In the genomic region with DNA sequence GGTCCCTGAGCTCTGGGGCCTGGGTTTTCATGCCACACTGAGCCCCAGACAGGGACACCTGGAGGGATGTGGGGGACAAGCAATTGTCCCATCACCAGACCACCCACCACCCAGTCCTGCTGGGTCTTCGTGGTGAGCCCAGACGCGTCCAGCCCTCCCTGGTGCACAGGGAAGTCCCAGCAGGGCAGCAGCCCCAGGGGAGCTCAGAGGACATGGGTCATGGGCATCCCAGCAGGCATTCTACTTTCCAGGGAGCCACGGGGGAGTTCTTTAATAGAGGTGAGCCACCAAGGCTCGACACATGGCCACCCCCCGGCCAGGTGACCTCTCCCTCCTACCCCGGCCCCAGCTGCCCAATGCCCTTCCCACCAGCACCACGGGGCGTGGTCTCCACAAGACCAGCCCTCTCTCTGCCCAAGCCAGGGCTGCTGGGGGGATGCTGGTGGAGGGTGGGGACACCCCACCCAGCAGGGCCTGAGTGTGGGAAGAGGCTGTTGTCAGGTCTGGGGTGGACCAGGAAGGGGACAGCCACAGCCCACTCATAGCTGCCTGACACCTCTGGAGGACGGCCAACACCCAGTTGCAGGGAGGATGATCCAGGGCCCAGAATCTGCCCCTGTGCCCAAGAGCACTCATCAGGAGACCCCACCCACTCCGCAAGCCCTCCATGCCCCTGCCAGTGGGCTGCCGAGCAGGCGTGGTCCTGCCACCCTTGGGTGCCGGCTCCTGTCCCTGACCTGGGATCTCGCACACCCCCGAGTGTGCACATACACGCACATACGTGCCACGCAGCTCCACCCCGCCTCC, we compare ENCODE assay signal across 17 cellular contexts. TPM values are rescaled to one million over a fixed set of nuclear protein-coding genes. Genes with fewer than 3 reads are reported as not detected.
DNase-seq lines count a peak whose midpoint lies in the region; TF ChIP-seq lines count a peak whose summit lies in the region.
"Had no signal": no experiment of that assay in that cellular context is flagged by ENCODE, and none has a peak within 500 bp of the region (broad histone marks: within the 10 kb centered on the region; RNA-seq: fewer than 3 reads in every experiment).

No MANE protein-coding gene starts in this region.

- peaks cover 99% of the 10 kb centered on the region for H3K36me3 Mint-ChIP-seq in dendritic cell treated with granulocyte-macrophage colony-stimulating factor and Interleukin-4, amounts not matched to agents 40 ng/mL and 50 ng/mL, for 4 days (ENCODE audit: low read depth)
- peaks cover 8% of the 10 kb centered on the region for H3K36me3 Mint-ChIP-seq in activated T-helper 2 cell treated with anti-CD3 and anti-CD28 coated beads, Interferon-gamma antibody, Interleukin-2, Interleukin-4, amounts not matched to agents 10 μg/mL and 5 μg/mL and 100 μg/mL, durations not matched to agents 14 hours and 24 hours and 36 hours (ENCODE audit: low read depth)
- H3K36me3 Mint-ChIP-seq: IgD-negative memory B cell had no signal

- intact Hi-C loops in dendritic cell treated with granulocyte-macrophage colony-stimulating factor and Interleukin-4, amounts not matched to agents 40 ng/mL and 50 ng/mL, for 4 days (cut with micrococcal nuclease): no loop called here
- intact Hi-C loops in activated T-helper 2 cell treated with anti-CD3 and anti-CD28 coated beads, Interferon-gamma antibody, Interleukin-2, Interleukin-4, amounts not matched to agents 10 μg/mL and 5 μg/mL and 100 μg/mL, durations not matched to agents 14 hours and 24 hours and 36 hours (cut with micrococcal nuclease): no loop called here

- no peaks in the 10 kb centered on the region for H3K27me3 ChIP-seq in osteoblast (ENCODE audit: insufficient read depth, low read length)

- peak overlapping the region; percentile 13 for H3K27ac Mint-ChIP-seq in dendritic cell treated with granulocyte-macrophage colony-stimulating factor and Interleukin-4, amounts not matched to agents 40 ng/mL and 50 ng/mL, for 4 days
- no peak overlapping the region for H3K27ac Mint-ChIP-seq in activated T-helper 2 cell treated with anti-CD3 and anti-CD28 coated beads, Interferon-gamma antibody, Interleukin-2, Interleukin-4, amounts not matched to agents 10 μg/mL and 5 μg/mL and 100 μg/mL, durations not matched to agents 14 hours and 24 hours and 36 hours
- H3K27ac Mint-ChIP-seq: B cell; CD8-positive, alpha-beta memory T cell; GM23338; IgD-negative memory B cell had no signal

- H3K4me1 ChIP-seq in HEK293 (ENCODE audit: control insufficient read depth, insufficient read depth, low read length) (no peaks in the 10 kb centered on the region), osteoblast (ENCODE audit: insufficient read depth, low read length) (no peaks in the 10 kb centered on the region)
- H3K4me1 ChIP-seq: Caco-2 had no signal

- CTCF ChIA-PET in HEK293 (lab: Yijun Ruan, JAX): no interaction called here

- H3K36me3 ChIP-seq in HEK293 (ENCODE audit: control insufficient read depth in 2 of 2, insufficient read depth in 1 of 2, low read length in 2 of 2) (peaks cover 0 to 86% of the 10 kb centered on the region in 2 experiments; a peak in 1 of 3 replicates), osteoblast (ENCODE audit: insufficient read depth, low read length) (peaks cover 8% of the 10 kb centered on the region)

- H3K9me3 ChIP-seq in HEK293 (ENCODE audit: control insufficient read depth, insufficient read depth, low read depth, low read length): no peaks in the 10 kb centered on the region
- no peaks in the 10 kb centered on the region for H3K9me3 ChIP-seq in osteoblast (ENCODE audit: low read depth, low read length)
- H3K9me3 ChIP-seq: Caco-2 had no signal

- H3K27me3 Mint-ChIP-seq in dendritic cell treated with granulocyte-macrophage colony-stimulating factor and Interleukin-4, amounts not matched to agents 40 ng/mL and 50 ng/mL, for 4 days: no peaks in the 10 kb centered on the region
- no peaks in the 10 kb centered on the region for H3K27me3 Mint-ChIP-seq in activated T-helper 2 cell treated with anti-CD3 and anti-CD28 coated beads, Interferon-gamma antibody, Interleukin-2, Interleukin-4, amounts not matched to agents 10 μg/mL and 5 μg/mL and 100 μg/mL, durations not matched to agents 14 hours and 24 hours and 36 hours (ENCODE audit: low read depth)
- H3K27me3 Mint-ChIP-seq: B cell; CD8-positive, alpha-beta memory T cell; IgD-negative memory B cell had no signal

- H4K20me1 ChIP-seq in osteoblast (ENCODE audit: insufficient read depth, low read length): peaks cover 40% of the 10 kb centered on the region

- no peak for TF ChIP-seq CTCF in HEK293 (tag by site-specific recombination; IDR thresholded peaks at IDR 0.05)
- no peak for TF ChIP-seq CTCF in osteoblast (IDR thresholded peaks at IDR 0.05; ENCODE audit: extremely low read depth, low read depth, low read length)

- H3K4me3 ChIP-seq in HEK293 (ENCODE audit: low read depth, low read length) (no peak overlapping the region), osteoblast (ENCODE audit: insufficient read depth, low read length) (no peak overlapping the region)
- H3K4me3 ChIP-seq: GM23338 had no signal

- POLR2A ChIA-PET in HEK293 (lab: Yijun Ruan, JAX): interaction anchor here (1.0 to 1.1 kb wide), 2 partner anchors 13 to 29 kb away, joined by 3 to 4 read pairs; partner anchors contain the start of gene SIVA1

- no peaks in the 10 kb centered on the region for H3K9me3 Mint-ChIP-seq in dendritic cell treated with granulocyte-macrophage colony-stimulating factor and Interleukin-4, amounts not matched to agents 40 ng/mL and 50 ng/mL, for 4 days
- H3K9me3 Mint-ChIP-seq in activated T-helper 2 cell treated with anti-CD3 and anti-CD28 coated beads, Interferon-gamma antibody, Interleukin-2, Interleukin-4, amounts not matched to agents 10 μg/mL and 5 μg/mL and 100 μg/mL, durations not matched to agents 14 hours and 24 hours and 36 hours: no peaks in the 10 kb centered on the region
- H3K9me3 Mint-ChIP-seq: CD8-positive, alpha-beta memory T cell; GM23338; IgD-negative memory B cell had no signal

- H3K4me2 ChIP-seq in osteoblast (ENCODE audit: insufficient read depth, low read length): no peak overlapping the region
- H3K4me2 ChIP-seq: GM23338 had no signal

- peaks cover 37% of the 10 kb centered on the region for H3K79me2 ChIP-seq in osteoblast (ENCODE audit: insufficient read depth, low read length)

- peaks cover 46% of the 10 kb centered on the region for H3K4me1 Mint-ChIP-seq in dendritic cell treated with granulocyte-macrophage colony-stimulating factor and Interleukin-4, amounts not matched to agents 40 ng/mL and 50 ng/mL, for 4 days (ENCODE audit: low read depth)
- H3K4me1 Mint-ChIP-seq in activated T-helper 2 cell treated with anti-CD3 and anti-CD28 coated beads, Interferon-gamma antibody, Interleukin-2, Interleukin-4, amounts not matched to agents 10 μg/mL and 5 μg/mL and 100 μg/mL, durations not matched to agents 14 hours and 24 hours and 36 hours (ENCODE audit: low read depth): no peaks in the 10 kb centered on the region
- H3K4me1 Mint-ChIP-seq: B cell, GM23338 had no signal

- no peak overlapping the region for H2AFZ ChIP-seq in osteoblast (ENCODE audit: low read length)
- H2AFZ ChIP-seq: GM23338 had no signal

- H3K27ac ChIP-seq in HEK293 (ENCODE audit: extremely low read depth, low read depth, low read length) (no peak overlapping the region), osteoblast (ENCODE audit: low read depth, low read length) (no peak overlapping the region)
- H3K27ac ChIP-seq: C4-2B had no signal

- DNase-seq in 8988T: peak; percentile 24
- DNase-seq in osteoblast (ENCODE audit: insufficient read length, low spot score, missing footprints): peak; percentile 78
- no peak for DNase-seq in activated T-helper 2 cell treated with anti-CD3 and anti-CD28 coated beads, Interferon-gamma antibody, Interleukin-2, Interleukin-4, amounts not matched to agents 10 μg/mL and 5 μg/mL and 100 μg/mL, durations not matched to agents 14 hours and 24 hours and 36 hours (ENCODE audit: low spot score)
- no peak for DNase-seq in GM19238 (ENCODE audit: insufficient read length, low spot score)
- DNase-seq in activated naive CD4-positive, alpha-beta T cell (lab: John Stamatoyannopoulos, UW): no peak
- DNase-seq: Caco-2; CD8-positive, alpha-beta memory T cell; DND-41; GDM1; H7; KG1 had no signal

- no peak overlapping the region for H3K4me3 Mint-ChIP-seq in dendritic cell treated with granulocyte-macrophage colony-stimulating factor and Interleukin-4, amounts not matched to agents 40 ng/mL and 50 ng/mL, for 4 days
- no peak overlapping the region for H3K4me3 Mint-ChIP-seq in activated T-helper 2 cell treated with anti-CD3 and anti-CD28 coated beads, Interferon-gamma antibody, Interleukin-2, Interleukin-4, amounts not matched to agents 10 μg/mL and 5 μg/mL and 100 μg/mL, durations not matched to agents 14 hours and 24 hours and 36 hours (ENCODE audit: low read depth)
- H3K4me3 Mint-ChIP-seq: B cell; CD8-positive, alpha-beta memory T cell; GM23338; IgD-negative memory B cell had no signal

TF ChIP-seq in HEK293, 187 proteins besides CTCF, POLR2A, EP300 and RAD21 (continues in another document):
- TF ChIP-seq ZNF19 (tag by site-specific recombination; IDR thresholded peaks at IDR 0.05; ENCODE audit: low read depth) (no peak), ZSCAN4 (tag by site-specific recombination; IDR thresholded peaks at IDR 0.05) (no peak)

RNA-seq across cellular contexts. Expression of gene AKT1, which starts 14.1 kb away (rescaled TPM):
- 156 and 188 TPM in 2 replicates for total RNA-seq in osteoblast
- 145 TPM in 2 replicates for total RNA-seq in activated T-helper 2 cell treated with anti-CD3 and anti-CD28 coated beads, Interferon-gamma antibody, Interleukin-2, Interleukin-4, amounts not matched to agents 10 μg/mL and 5 μg/mL and 100 μg/mL, durations not matched to agents 14 hours and 24 hours and 36 hours

RNA-seq across cellular contexts. Expression of gene ZBTB42, which starts 19.4 kb away (rescaled TPM):
- 2.9 TPM in 2 replicates for total RNA-seq in osteoblast
- 5.2 and 5.4 TPM in 2 replicates for total RNA-seq in activated T-helper 2 cell treated with anti-CD3 and anti-CD28 coated beads, Interferon-gamma antibody, Interleukin-2, Interleukin-4, amounts not matched to agents 10 μg/mL and 5 μg/mL and 100 μg/mL, durations not matched to agents 14 hours and 24 hours and 36 hours

RNA-seq across cellular contexts. Expression of gene SIVA1, which starts 28.5 kb away (rescaled TPM):
- 57.2 and 62.2 TPM in 2 replicates for total RNA-seq in osteoblast
- total RNA-seq in activated T-helper 2 cell treated with anti-CD3 and anti-CD28 coated beads, Interferon-gamma antibody, Interleukin-2, Interleukin-4, amounts not matched to agents 10 μg/mL and 5 μg/mL and 100 μg/mL, durations not matched to agents 14 hours and 24 hours and 36 hours: 96.0 and 104 TPM in 2 replicates

RNA-seq across cellular contexts. Expression of gene ADSS1, which starts 57.4 kb away (rescaled TPM):
- total RNA-seq in osteoblast: 2.1 and 4.3 TPM in 2 replicates
- 1.1 and 2.4 TPM in 2 replicates for total RNA-seq in activated T-helper 2 cell treated with anti-CD3 and anti-CD28 coated beads, Interferon-gamma antibody, Interleukin-2, Interleukin-4, amounts not matched to agents 10 μg/mL and 5 μg/mL and 100 μg/mL, durations not matched to agents 14 hours and 24 hours and 36 hours

Comparison
In these comparisons a context has a peak if more than half of its experiments do, and no peak if none do; other contexts are left out.
1. DNase-seq: peak in 8988T (single experiment) and osteoblast (single experiment); none in activated T-helper 2 cell treated with anti-CD3 and anti-CD28 coated beads, Interferon-gamma antibody, Interleukin-2, Interleukin-4, amounts not matched to agents 10 μg/mL and 5 μg/mL and 100 μg/mL, durations not matched to agents 14 hours and 24 hours and 36 hours (single experiment), GM19238 (single experiment) and activated naive CD4-positive, alpha-beta T cell (0 of 4).